Comparison of ENCODE assay signal across 21 cellular contexts in the genomic region with DNA sequence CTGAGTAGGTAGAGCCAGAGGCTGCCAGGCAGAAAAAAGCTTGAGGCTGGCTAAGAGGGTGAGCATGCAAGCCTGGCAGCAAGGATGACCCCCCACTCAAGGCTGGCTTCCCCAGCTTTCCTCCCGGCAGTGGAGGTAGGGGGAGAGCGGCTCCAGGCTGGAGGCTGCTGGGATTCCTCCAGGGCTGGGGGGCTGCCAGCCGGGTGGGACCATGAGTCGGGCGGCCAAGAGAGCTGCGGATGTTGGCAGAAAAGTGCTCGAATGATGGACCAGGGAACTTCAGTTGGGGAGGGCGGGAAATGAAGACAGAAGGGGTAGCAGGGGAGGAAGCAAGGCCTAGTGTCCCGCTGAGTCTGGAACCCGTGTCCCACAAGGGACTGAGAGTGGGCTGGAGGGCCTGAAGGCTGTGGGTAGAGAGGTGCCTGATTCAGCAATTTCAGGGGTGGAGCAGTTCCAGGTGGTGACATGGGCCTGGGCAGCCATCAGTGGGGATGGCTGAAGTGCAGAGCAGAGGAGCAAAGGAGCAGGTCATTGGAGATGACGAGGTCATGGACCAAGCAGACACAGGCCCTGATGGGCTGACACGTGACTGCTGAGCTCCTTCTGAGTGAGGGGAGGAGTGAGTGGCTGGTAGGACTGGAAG. TPM values are rescaled to one million over a fixed set of nuclear protein-coding genes. Genes with fewer than 3 reads are reported as not detected.
DNase-seq lines count a peak whose midpoint lies in the region; ATAC-seq and TF ChIP-seq lines count a peak whose summit lies in the region.
"Had no signal": no experiment of that assay in that cellular context is flagged by ENCODE, and none has a peak within 500 bp of the region (broad histone marks: within the 10 kb centered on the region; RNA-seq: fewer than 3 reads in every experiment).

No MANE protein-coding gene starts in this region.

- H3K9ac ChIP-seq in liver (ENCODE audit: low read depth in 1 of 2, low read length in 2 of 2) (no peak overlapping the region), mesenchymal stem cell (ENCODE audit: low read length) (no peak overlapping the region)
- H3K9ac ChIP-seq: KMS-11 had no signal

- peaks cover 67% of the 10 kb centered on the region for H3K79me1 ChIP-seq in mesenchymal stem cell (replicated peaks; ENCODE audit: low read length, poor library complexity, severe bottlenecking)

- H3K27me3 Mint-ChIP-seq in activated T-helper 2 cell treated with anti-CD3 and anti-CD28 coated beads, Interferon-gamma antibody, Interleukin-2, Interleukin-4, amounts not matched to agents 10 μg/mL and 5 μg/mL and 100 μg/mL, durations not matched to agents 14 hours and 24 hours and 36 hours (ENCODE audit: low read depth), result no peaks in the 10 kb centered on the region
- H3K27me3 Mint-ChIP-seq in activated naive CD4-positive, alpha-beta T cell treated with anti-CD3 and anti-CD28 coated beads for 36 hours (ENCODE audit: low read depth), result no peaks in the 10 kb centered on the region
- H3K27me3 Mint-ChIP-seq: effector memory CD8-positive, alpha-beta T cell had no signal

- H3K18ac ChIP-seq in mesenchymal stem cell (ENCODE audit: low read depth in 1 of 2, low read length in 2 of 2), result no peak overlapping the region

- H2BK120ac ChIP-seq in mesenchymal stem cell (ENCODE audit: low read depth, low read length), result no peak overlapping the region

- H2BK15ac ChIP-seq in mesenchymal stem cell (ENCODE audit: low read depth, poor library complexity, severe bottlenecking), result no peak overlapping the region

- DNase-seq in Ammon's horn (ENCODE audit: low spot score) (peak; percentile 33), psoas muscle (no peak), SW480 (ENCODE audit: low spot score) (no peak), mesenchymal stem cell (no peak)
- no peak for DNase-seq in activated T-helper 2 cell treated with anti-CD3 and anti-CD28 coated beads, Interferon-gamma antibody, Interleukin-2, Interleukin-4, amounts not matched to agents 10 μg/mL and 5 μg/mL and 100 μg/mL, durations not matched to agents 14 hours and 24 hours and 36 hours (ENCODE audit: low spot score)
- no peak for DNase-seq in activated T-cell treated with anti-CD3 and anti-CD28 coated beads, Interleukin-2, amount 50 U/mL, for 1 hour
- DNase-seq in activated naive CD4-positive, alpha-beta T cell treated with anti-CD3 and anti-CD28 coated beads for 36 hours, result no peak
- DNase-seq: activated CD4-positive, alpha-beta T cell treated with anti-CD3 and anti-CD28 coated beads for 4 hours; activated gamma-delta T cell treated with Interleukin-2 at 50 U/mL for 16 hours; COR-L47; effector memory CD8-positive, alpha-beta T cell; NCI-H1930 had no signal

- no peak overlapping the region for H3K4me3 ChIP-seq in liver (ENCODE audit: low read depth in 1 of 3, low read length in 3 of 3)
- no peak overlapping the region for H3K4me3 ChIP-seq in psoas muscle
- no peak overlapping the region for H3K4me3 ChIP-seq in mesenchymal stem cell (ENCODE audit: insufficient read depth in 1 of 2, low read depth in 1 of 2, low read length in 2 of 2)
- H3K4me3 ChIP-seq: heart left ventricle, thoracic aorta had no signal

- TF ChIP-seq CTCF in liver (IDR thresholded peaks at IDR 0.05; ENCODE audit: low read depth, low read length, missing input control), result no peak
- no peak for TF ChIP-seq CTCF in psoas muscle (IDR thresholded peaks at IDR 0.05)

- peak overlapping the region in 1 of 2 donors; percentile 23 for H3K27ac ChIP-seq in liver (ENCODE audit: low read depth in 1 of 2, low read length in 2 of 2)
- peak overlapping the region; percentile 68 for H3K27ac ChIP-seq in psoas muscle
- no peak overlapping the region for H3K27ac ChIP-seq in mesenchymal stem cell (ENCODE audit: low read length, poor library complexity, severe bottlenecking)
- H3K27ac ChIP-seq: KMS-11, thoracic aorta had no signal

- H3K36me3 Mint-ChIP-seq in activated T-helper 2 cell treated with anti-CD3 and anti-CD28 coated beads, Interferon-gamma antibody, Interleukin-2, Interleukin-4, amounts not matched to agents 10 μg/mL and 5 μg/mL and 100 μg/mL, durations not matched to agents 14 hours and 24 hours and 36 hours (ENCODE audit: low read depth), result peaks cover 3% of the 10 kb centered on the region
- no peaks in the 10 kb centered on the region for H3K36me3 Mint-ChIP-seq in activated naive CD4-positive, alpha-beta T cell treated with anti-CD3 and anti-CD28 coated beads for 36 hours (ENCODE audit: low read depth)

- no peak overlapping the region for H3K23ac ChIP-seq in mesenchymal stem cell (ENCODE audit: low read length in 2 of 2)

- no peaks in the 10 kb centered on the region for H3K27me3 ChIP-seq in liver (ENCODE audit: control insufficient read depth in 4 of 4, insufficient read depth in 4 of 4, low read length in 3 of 4)
- H3K27me3 ChIP-seq in psoas muscle (ENCODE audit: insufficient read depth in 3 of 3, low read length in 2 of 3), result no peaks in the 10 kb centered on the region
- no peaks in the 10 kb centered on the region for H3K27me3 ChIP-seq in mesenchymal stem cell (ENCODE audit: control insufficient read depth in 1 of 2, insufficient read depth in 1 of 2, low read length in 2 of 2)
- H3K27me3 ChIP-seq: heart left ventricle had no signal

- 86% methylated on average over 12 of the region's 12 CpGs for WGBS in liver
- 43 to 59% (median 50%) methylated on average over 12 of the region's 12 CpGs for WGBS in psoas muscle, 3 donors
- 97% methylated on average over 12 of the region's 12 CpGs for WGBS in mesenchymal stem cell

- H3K4me1 ChIP-seq in liver (ENCODE audit: control insufficient read depth in 4 of 4, insufficient read depth in 4 of 4, low read length in 3 of 4) (peaks cover 26 to 64% (median 47%) of the 10 kb centered on the region in 4 donors), psoas muscle (peaks cover 93% of the 10 kb centered on the region), mesenchymal stem cell (ENCODE audit: control insufficient read depth, insufficient read depth, low read depth, low read length) (peaks cover 16% of the 10 kb centered on the region)

- CTCF ChIA-PET in activated naive CD4-positive, alpha-beta T cell treated with anti-CD3 and anti-CD28 coated beads for 36 hours (lab: Charles Lee), result interaction anchor here (0.6 to 5.1 kb wide), 3 partner anchors 23 to 191 kb away, joined by 3 to 30 read pairs (median 4); no protein-coding TSS in a partner anchor

- no peak overlapping the region for H3K4ac ChIP-seq in mesenchymal stem cell (ENCODE audit: low read depth in 1 of 2, low read length in 2 of 2)

- no peak overlapping the region for H3K4me3 Mint-ChIP-seq in activated T-helper 2 cell treated with anti-CD3 and anti-CD28 coated beads, Interferon-gamma antibody, Interleukin-2, Interleukin-4, amounts not matched to agents 10 μg/mL and 5 μg/mL and 100 μg/mL, durations not matched to agents 14 hours and 24 hours and 36 hours (ENCODE audit: low read depth)
- H3K4me3 Mint-ChIP-seq in activated naive CD4-positive, alpha-beta T cell treated with anti-CD3 and anti-CD28 coated beads for 36 hours, result no peak overlapping the region
- H3K4me3 Mint-ChIP-seq: effector memory CD8-positive, alpha-beta T cell; neural crest cell had no signal

- H3K9me3 Mint-ChIP-seq in activated T-helper 2 cell treated with anti-CD3 and anti-CD28 coated beads, Interferon-gamma antibody, Interleukin-2, Interleukin-4, amounts not matched to agents 10 μg/mL and 5 μg/mL and 100 μg/mL, durations not matched to agents 14 hours and 24 hours and 36 hours, result no peaks in the 10 kb centered on the region
- no peaks in the 10 kb centered on the region for H3K9me3 Mint-ChIP-seq in activated naive CD4-positive, alpha-beta T cell treated with anti-CD3 and anti-CD28 coated beads for 36 hours
- H3K9me3 Mint-ChIP-seq: effector memory CD8-positive, alpha-beta T cell; neural crest cell had no signal

- peaks cover 0 to 9% (median 5%) of the 10 kb centered on the region in 4 donors for H3K36me3 ChIP-seq in liver (ENCODE audit: control insufficient read depth in 4 of 4, insufficient read depth in 3 of 4, low read depth in 1 of 4, low read length in 3 of 4)
- peaks cover 0 to 11% of the 10 kb centered on the region in 2 donors for H3K36me3 ChIP-seq in psoas muscle (ENCODE audit: insufficient read depth in 1 of 2, low read depth in 1 of 2)
- H3K36me3 ChIP-seq in mesenchymal stem cell (ENCODE audit: control insufficient read depth in 1 of 2, insufficient read depth in 2 of 2, low read depth in 1 of 2, low read length in 2 of 2), result peaks cover 61 to 77% of the 10 kb centered on the region in 2 experiments

- H3K4me1 Mint-ChIP-seq in activated T-helper 2 cell treated with anti-CD3 and anti-CD28 coated beads, Interferon-gamma antibody, Interleukin-2, Interleukin-4, amounts not matched to agents 10 μg/mL and 5 μg/mL and 100 μg/mL, durations not matched to agents 14 hours and 24 hours and 36 hours (ENCODE audit: low read depth), result peaks cover 3% of the 10 kb centered on the region
- no peaks in the 10 kb centered on the region for H3K4me1 Mint-ChIP-seq in activated naive CD4-positive, alpha-beta T cell treated with anti-CD3 and anti-CD28 coated beads for 36 hours (ENCODE audit: low read depth)

- H3K4me2 ChIP-seq in mesenchymal stem cell (ENCODE audit: low read length, poor library complexity, severe bottlenecking), result no peak overlapping the region
- H3K4me2 ChIP-seq: KMS-11 had no signal

- no peak for ATAC-seq in psoas muscle
- ATAC-seq: effector memory CD8-positive, alpha-beta T cell; heart left ventricle had no signal

- no peak overlapping the region for H4K8ac ChIP-seq in mesenchymal stem cell (ENCODE audit: low read length)

- TF ChIP-seq RAD21 in liver (IDR thresholded peaks at IDR 0.05), result no peak

- no peaks in the 10 kb centered on the region for H3K9me3 ChIP-seq in liver (ENCODE audit: control insufficient read depth in 4 of 4, low read length in 3 of 4)
- no peaks in the 10 kb centered on the region for H3K9me3 ChIP-seq in psoas muscle
- no peaks in the 10 kb centered on the region for H3K9me3 ChIP-seq in mesenchymal stem cell (ENCODE audit: control insufficient read depth, low read length)
- H3K9me3 ChIP-seq: heart left ventricle, thoracic aorta had no signal

- H3K27ac Mint-ChIP-seq in activated T-helper 2 cell treated with anti-CD3 and anti-CD28 coated beads, Interferon-gamma antibody, Interleukin-2, Interleukin-4, amounts not matched to agents 10 μg/mL and 5 μg/mL and 100 μg/mL, durations not matched to agents 14 hours and 24 hours and 36 hours, result peak overlapping the region; percentile 7
- no peak overlapping the region for H3K27ac Mint-ChIP-seq in activated naive CD4-positive, alpha-beta T cell treated with anti-CD3 and anti-CD28 coated beads for 36 hours

- H2BK12ac ChIP-seq in mesenchymal stem cell (ENCODE audit: low read length in 2 of 2), result no peak overlapping the region

- no peak overlapping the region for H3K14ac ChIP-seq in mesenchymal stem cell (ENCODE audit: low read length in 2 of 2)

- H2AFZ ChIP-seq in mesenchymal stem cell (ENCODE audit: low read depth, low read length), result no peak overlapping the region

- intact Hi-C loops in activated T-helper 2 cell treated with anti-CD3 and anti-CD28 coated beads, Interferon-gamma antibody, Interleukin-2, Interleukin-4, amounts not matched to agents 10 μg/mL and 5 μg/mL and 100 μg/mL, durations not matched to agents 14 hours and 24 hours and 36 hours (cut with micrococcal nuclease), result no loop called here
- intact Hi-C loops in psoas muscle (cut with DNase I), result no loop called here
- intact Hi-C loops in activated naive CD4-positive, alpha-beta T cell treated with anti-CD3 and anti-CD28 coated beads for 36 hours (cut with micrococcal nuclease), result no loop called here

- no peak overlapping the region for H4K91ac ChIP-seq in mesenchymal stem cell (ENCODE audit: low read length)

- no peak overlapping the region for H2AK5ac ChIP-seq in mesenchymal stem cell (ENCODE audit: low read length, severe bottlenecking)

- no peak overlapping the region for H2BK5ac ChIP-seq in mesenchymal stem cell (ENCODE audit: low read depth, low read length, poor library complexity, severe bottlenecking)

RNA-seq across cellular contexts. Expression of a gene that starts 20.3 kb away (rescaled TPM):
- 1.7 and 2.8 TPM in 2 replicates for total RNA-seq in activated T-helper 2 cell treated with anti-CD3 and anti-CD28 coated beads, Interferon-gamma antibody, Interleukin-2, Interleukin-4, amounts not matched to agents 10 μg/mL and 5 μg/mL and 100 μg/mL, durations not matched to agents 14 hours and 24 hours and 36 hours
- total RNA-seq in liver, result 1 to 10 TPM in 1 of 2 donors, under 1 TPM in 1; 0.51 to 6.7 TPM
- polyA plus RNA-seq in liver, result 1 to 10 TPM; 1.8 to 2.7 TPM
- total RNA-seq in psoas muscle, result under 1 TPM; 0.16 to 0.71 (median 0.39) TPM
- under 1 TPM; 0.11 to 0.35 (median 0.17) TPM for polyA plus RNA-seq in psoas muscle
- total RNA-seq in activated naive CD4-positive, alpha-beta T cell treated with anti-CD3 and anti-CD28 coated beads for 36 hours, result 1 to 10 TPM in 1 of 2 experiments, under 1 TPM in 1; 0.86 to 1.1 TPM
- polyA plus RNA-seq in mesenchymal stem cell (2013, experiment 1 of 2), result 0.08 TPM
- polyA plus RNA-seq in mesenchymal stem cell (2013, experiment 2 of 2), result not detected
- total RNA-seq: lung microvascular endothelial cell, RPMI7951, thoracic aorta had no signal

RNA-seq across cellular contexts. Expression of a gene that starts 29.8 kb away (rescaled TPM):
- 31.5 and 33.9 TPM in 2 replicates for total RNA-seq in activated T-helper 2 cell treated with anti-CD3 and anti-CD28 coated beads, Interferon-gamma antibody, Interleukin-2, Interleukin-4, amounts not matched to agents 10 μg/mL and 5 μg/mL and 100 μg/mL, durations not matched to agents 14 hours and 24 hours and 36 hours
- total RNA-seq in liver, result 10 to 100 TPM; 73.2 to 80.2 TPM
- polyA plus RNA-seq in liver, result 10 to 100 TPM; 47.6 to 59.9 TPM
- 100 to 1,000 TPM in 1 of 4 donors, 10 to 100 TPM in 3; 81.2 to 104 (median 87.3) TPM for total RNA-seq in psoas muscle
- 10 to 100 TPM; 60.2 to 92.4 (median 62.8) TPM for polyA plus RNA-seq in psoas muscle
- 10 to 100 TPM; 11.9 to 15.3 TPM for total RNA-seq in activated naive CD4-positive, alpha-beta T cell treated with anti-CD3 and anti-CD28 coated beads for 36 hours
- polyA plus RNA-seq in mesenchymal stem cell (2013, experiment 1 of 2), result 140 TPM
- 136 TPM for polyA plus RNA-seq in mesenchymal stem cell (2013, experiment 2 of 2)

RNA-seq across cellular contexts. Expression of a gene that starts 32.2 kb away (rescaled TPM):
- not detected in 2 replicates for total RNA-seq in activated T-helper 2 cell treated with anti-CD3 and anti-CD28 coated beads, Interferon-gamma antibody, Interleukin-2, Interleukin-4, amounts not matched to agents 10 μg/mL and 5 μg/mL and 100 μg/mL, durations not matched to agents 14 hours and 24 hours and 36 hours
- total RNA-seq in liver (not detected), psoas muscle (not detected)
- polyA plus RNA-seq in liver (under 1 TPM; 0.18 to 0.50 TPM), psoas muscle (not detected)
- total RNA-seq in activated naive CD4-positive, alpha-beta T cell treated with anti-CD3 and anti-CD28 coated beads for 36 hours, result not detected
- polyA plus RNA-seq in mesenchymal stem cell (2013, experiment 1 of 2), result not detected
- polyA plus RNA-seq in mesenchymal stem cell (2013, experiment 2 of 2), result not detected
- total RNA-seq: cerebellum, heart left ventricle, lung microvascular endothelial cell, NCI-H460, neural crest cell, RPMI7951, thoracic aorta had no signal
- polyA plus RNA-seq: heart left ventricle had no signal

RNA-seq across cellular contexts. Expression of a gene that starts 34.9 kb away (rescaled TPM):
- 1.4 and 1.5 TPM in 2 replicates for total RNA-seq in activated T-helper 2 cell treated with anti-CD3 and anti-CD28 coated beads, Interferon-gamma antibody, Interleukin-2, Interleukin-4, amounts not matched to agents 10 μg/mL and 5 μg/mL and 100 μg/mL, durations not matched to agents 14 hours and 24 hours and 36 hours
- total RNA-seq in liver (1 to 10 TPM in 1 of 2 donors, under 1 TPM in 1; 0.33 to 1.6 TPM), psoas muscle (10 to 100 TPM in 1 of 4 donors, 1 to 10 TPM in 3; 5.8 to 11.0 (median 6.9) TPM)
- polyA plus RNA-seq in liver (1 to 10 TPM in 1 of 2 donors, under 1 TPM in 1; 0.53 to 1.6 TPM), psoas muscle (1 to 10 TPM; 1.7 to 5.0 (median 2.9) TPM)
- total RNA-seq in activated naive CD4-positive, alpha-beta T cell treated with anti-CD3 and anti-CD28 coated beads for 36 hours, result under 1 TPM; 0.12 to 0.32 TPM
- polyA plus RNA-seq in mesenchymal stem cell (2013, experiment 1 of 2), result 6.6 TPM
- polyA plus RNA-seq in mesenchymal stem cell (2013, experiment 2 of 2), result 6.1 TPM

RNA-seq across cellular contexts. Expression of a gene that starts 57.9 kb away (rescaled TPM):
- not detected in 2 replicates for total RNA-seq in activated T-helper 2 cell treated with anti-CD3 and anti-CD28 coated beads, Interferon-gamma antibody, Interleukin-2, Interleukin-4, amounts not matched to agents 10 μg/mL and 5 μg/mL and 100 μg/mL, durations not matched to agents 14 hours and 24 hours and 36 hours
- total RNA-seq in liver (under 1 TPM; 0.28 to 0.84 TPM), psoas muscle (10 to 100 TPM; 14.8 to 36.4 (median 25.7) TPM)
- polyA plus RNA-seq in liver (under 1 TPM; 0.35 to 0.75 TPM), psoas muscle (10 to 100 TPM in 2 of 3 donors, 1 to 10 TPM in 1; 5.3 to 21.4 (median 17.0) TPM)
- total RNA-seq in activated naive CD4-positive, alpha-beta T cell treated with anti-CD3 and anti-CD28 coated beads for 36 hours, result not detected
- 8.2 TPM for polyA plus RNA-seq in mesenchymal stem cell (2013, experiment 1 of 2)
- polyA plus RNA-seq in mesenchymal stem cell (2013, experiment 2 of 2), result 7.4 TPM
- total RNA-seq: lung microvascular endothelial cell had no signal
